14 cellular contexts compared by ENCODE assay signal in the genomic region with DNA sequence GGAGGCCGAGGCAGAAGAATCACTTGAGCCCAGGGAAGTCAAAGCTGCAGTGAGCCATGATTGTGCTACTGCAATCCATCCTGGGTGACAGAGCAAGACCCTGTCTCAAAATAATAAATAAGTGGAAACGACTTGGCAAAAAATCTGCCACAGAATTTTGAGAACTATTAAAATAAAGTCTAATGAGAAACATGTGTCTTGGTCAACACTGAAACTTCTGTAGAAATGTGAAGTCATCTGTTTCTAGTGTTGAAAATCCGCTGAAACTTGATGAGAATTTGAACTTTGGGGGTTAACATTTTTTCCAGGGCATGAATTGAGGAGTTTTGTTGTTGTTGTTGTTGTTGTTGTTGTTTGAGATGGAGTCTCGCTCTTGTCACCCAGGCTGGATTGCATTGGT. TPM values are rescaled to one million over a fixed set of nuclear protein-coding genes. Genes with fewer than 3 reads are reported as not detected.
DNase-seq lines count a peak whose midpoint lies in the region; ATAC-seq and TF ChIP-seq lines count a peak whose summit lies in the region.
"Had no signal": no experiment of that assay in that cellular context is flagged by ENCODE, and none has a peak within 500 bp of the region (broad histone marks: within the 10 kb centered on the region; RNA-seq: fewer than 3 reads in every experiment).

No MANE protein-coding gene starts in this region.

- no peaks in the 10 kb centered on the region for H3K4me1 ChIP-seq in adipocyte (ENCODE audit: control insufficient read depth, insufficient read depth, low read length)
- H3K4me1 ChIP-seq in esophagus muscularis mucosa: peaks cover 0 to 3% (median 0%) of the 10 kb centered on the region in 4 donors
- H3K4me1 ChIP-seq: BE2C had no signal

- H3K4me3 Mint-ChIP-seq in type B pancreatic cell: no peak overlapping the region
- H3K4me3 Mint-ChIP-seq: CD4-positive, CD25-positive, alpha-beta regulatory T cell; CD8-positive, alpha-beta memory T cell; H9 had no signal

- H3K4me1 Mint-ChIP-seq in type B pancreatic cell (ENCODE audit: unreplicated experiment): peaks cover 8% of the 10 kb centered on the region
- H3K4me1 Mint-ChIP-seq: CD8-positive, alpha-beta memory T cell had no signal

- H3K9me3 Mint-ChIP-seq in type B pancreatic cell: no peaks in the 10 kb centered on the region
- H3K9me3 Mint-ChIP-seq: CD4-positive, CD25-positive, alpha-beta regulatory T cell; CD8-positive, alpha-beta memory T cell; H9 had no signal

- H3K4me3 ChIP-seq in adipocyte (ENCODE audit: low read length) (no peak overlapping the region), foreskin fibroblast (ENCODE audit: low read depth in 1 of 2, low read length in 2 of 2) (no peak overlapping the region), esophagus muscularis mucosa (no peak overlapping the region)

- intact Hi-C loops in esophagus muscularis mucosa (cut with DNase I): loop anchor here (5.0 kb wide), 2 partner anchors 36 to 811 kb away; no protein-coding TSS in a partner anchor

- TF ChIP-seq EP300 in esophagus muscularis mucosa (IDR thresholded peaks at IDR 0.05): no peak

- no peak overlapping the region for H3K9ac ChIP-seq in adipocyte (ENCODE audit: low read length)

- H3K36me3 ChIP-seq in adipocyte (ENCODE audit: control insufficient read depth, insufficient read depth, low read length, severe bottlenecking): no peaks in the 10 kb centered on the region
- no peaks in the 10 kb centered on the region for H3K36me3 ChIP-seq in esophagus muscularis mucosa
- H3K36me3 ChIP-seq: BE2C had no signal

- DNase-seq in AG09319 (ENCODE audit: extremely low read depth, low read depth) (peak; percentile 3), adipocyte (ENCODE audit: low read depth) (peak; percentile 68), fibroblast of gingiva (ENCODE audit: low read depth) (peak; percentile 49), foreskin fibroblast (peak; percentile 11 to 54), esophagus muscularis mucosa (ENCODE audit: extremely low spot score) (no peak), type B pancreatic cell (ENCODE audit: extremely low spot score, unreplicated experiment) (no peak), NCI-H2227 treated with DMSO at 0.1 percent for 48 hours (lab: John Stamatoyannopoulos, UW) (no peak)
- DNase-seq: BE2C; CD4-positive, CD25-positive, alpha-beta regulatory T cell; CD8-positive, alpha-beta memory T cell; COR-L47; H9 had no signal

- no peaks in the 10 kb centered on the region for H3K36me3 Mint-ChIP-seq in type B pancreatic cell
- H3K36me3 Mint-ChIP-seq: CD4-positive, CD25-positive, alpha-beta regulatory T cell; CD8-positive, alpha-beta memory T cell had no signal

- H3K9me3 ChIP-seq in adipocyte (ENCODE audit: control insufficient read depth, low read length) (no peaks in the 10 kb centered on the region), esophagus muscularis mucosa (no peaks in the 10 kb centered on the region)
- H3K9me3 ChIP-seq: BE2C had no signal

- H3K27me3 Mint-ChIP-seq in type B pancreatic cell: no peaks in the 10 kb centered on the region

- WGBS in esophagus muscularis mucosa: 58% methylated on average over 4 of the region's 4 CpGs

- ATAC-seq in GM21528 (IDR thresholded peaks at IDR 0.05; ENCODE audit: low FRiP score, unreplicated experiment): no peak

- no peak for TF ChIP-seq CTCF in AG09319 (IDR thresholded peaks at IDR 0.05; ENCODE audit: low read depth, low read length)
- TF ChIP-seq CTCF in foreskin fibroblast (IDR thresholded peaks at IDR 0.05; ENCODE audit: low read depth, low read length): no peak
- TF ChIP-seq CTCF in esophagus muscularis mucosa (IDR thresholded peaks at IDR 0.05): no peak
- no peak for TF ChIP-seq CTCF in type B pancreatic cell (conservative IDR thresholded peaks at IDR 0.05)

- H3K27ac ChIP-seq in esophagus muscularis mucosa (replicated peaks in 1 of 4): no peak overlapping the region
- H3K27ac ChIP-seq: 22Rv1 had no signal

- no peak for TF ChIP-seq POLR2A in esophagus muscularis mucosa (IDR thresholded peaks at IDR 0.05; ENCODE audit: low read depth)

- no peak overlapping the region for H3K27ac Mint-ChIP-seq in type B pancreatic cell
- H3K27ac Mint-ChIP-seq: CD8-positive, alpha-beta memory T cell; H9 had no signal

- H3K27me3 ChIP-seq in adipocyte (replicated peaks; ENCODE audit: control insufficient read depth, insufficient read depth, low read length): no peaks in the 10 kb centered on the region
- no peaks in the 10 kb centered on the region for H3K27me3 ChIP-seq in esophagus muscularis mucosa
- H3K27me3 ChIP-seq: BE2C had no signal

RNA-seq across cellular contexts. Expression of a gene that starts 29.0 kb away (rescaled TPM):
- total RNA-seq in esophagus muscularis mucosa: 10 to 100 TPM; 69.7 to 90.1 (median 75.4) TPM
- 187 and 190 TPM in 2 replicates for total RNA-seq in type B pancreatic cell (ENCODE audit: low replicate concordance)

Comparison
In these comparisons a context has a peak if more than half of its experiments do, and no peak if none do; other contexts are left out.
1. DNase-seq: peak in AG09319 (single experiment), adipocyte (single experiment), fibroblast of gingiva (single experiment) and foreskin fibroblast (2 of 2); none in esophagus muscularis mucosa (single experiment), type B pancreatic cell (single experiment) and NCI-H2227 treated with DMSO at 0.1 percent for 48 hours (single experiment).